16 cellular contexts compared by ENCODE assay signal in genomic region chr9:25472085-25472607, GRCh38.
DNase-seq lines count a peak whose midpoint lies in the region; ATAC-seq, FAIRE-seq and TF ChIP-seq lines count a peak whose summit lies in the region.
"Had no signal": no experiment of that assay in that cellular context is flagged by ENCODE, and none has a peak within 500 bp of the region (broad histone marks: within the 10 kb centered on the region; RNA-seq: fewer than 3 reads in every experiment).

No MANE protein-coding gene starts in this region.

- no peak overlapping the region for H3K4me3 ChIP-seq in bronchial epithelial cell (ENCODE audit: low read depth, low read length)
- no peak overlapping the region for H3K4me3 ChIP-seq in neuronal stem cell (ENCODE audit: low read length in 2 of 2)
- no peak overlapping the region for H3K4me3 ChIP-seq in upper lobe of right lung
- H3K4me3 ChIP-seq in CD8-positive, alpha-beta T cell (ENCODE audit: low read depth, low read length): no peak overlapping the region
- H3K4me3 ChIP-seq: GM23248 had no signal

- H3K27ac ChIP-seq in neuronal stem cell (replicated peaks; ENCODE audit: low read length) (no peak overlapping the region), upper lobe of right lung (no peak overlapping the region)
- H3K27ac ChIP-seq in CD8-positive, alpha-beta T cell (ENCODE audit: low read depth, low read length): no peak overlapping the region
- H3K27ac ChIP-seq: 22Rv1, GM23248, HL-60 had no signal

- no peak for FAIRE-seq in bronchial epithelial cell (lab: Jason Lieb, UNC)
- FAIRE-seq: H54 had no signal

- no peak overlapping the region for H2AFZ ChIP-seq in neuronal stem cell (ENCODE audit: low read length)
- H2AFZ ChIP-seq: GM23248 had no signal

- H3K9ac ChIP-seq in neuronal stem cell (ENCODE audit: low read depth, low read length, poor library complexity): no peak overlapping the region
- H3K9ac ChIP-seq: GM23248 had no signal

- no CpG with 5 or more reads among the region's 4 CpGs for WGBS in neuronal stem cell (ENCODE audit: extremely low coverage in 2 of 2, insufficient read length in 2 of 2, insufficient replicate concordance in 1 of 2), 2 donors

- H3K23ac ChIP-seq in neuronal stem cell (ENCODE audit: low read depth, low read length, poor library complexity): no peak overlapping the region

- no peaks in the 10 kb centered on the region for H3K9me3 ChIP-seq in neuronal stem cell (replicated peaks in 1 of 2; ENCODE audit: control insufficient read depth in 2 of 2, insufficient read depth in 1 of 2, low read depth in 1 of 2, low read length in 2 of 2)
- H3K9me3 ChIP-seq in upper lobe of right lung: peaks cover 2% of the 10 kb centered on the region
- no peaks in the 10 kb centered on the region for H3K9me3 ChIP-seq in CD8-positive, alpha-beta T cell (ENCODE audit: low read length)
- H3K9me3 ChIP-seq: Caco-2 had no signal

- H3K36me3 ChIP-seq in bronchial epithelial cell (ENCODE audit: control insufficient read depth, insufficient read depth, low read length): no peaks in the 10 kb centered on the region
- no peaks in the 10 kb centered on the region for H3K36me3 ChIP-seq in neuronal stem cell (replicated peaks in 1 of 2; ENCODE audit: control insufficient read depth in 2 of 2, insufficient read depth in 2 of 2, low read length in 2 of 2)
- no peaks in the 10 kb centered on the region for H3K36me3 ChIP-seq in upper lobe of right lung
- H3K36me3 ChIP-seq in CD8-positive, alpha-beta T cell (ENCODE audit: insufficient read depth, low read length): no peaks in the 10 kb centered on the region

- H3K4ac ChIP-seq in neuronal stem cell (ENCODE audit: low read length): no peak overlapping the region

- H3K4me1 ChIP-seq in neuronal stem cell (ENCODE audit: control insufficient read depth in 2 of 2, insufficient read depth in 1 of 2, low read depth in 1 of 2, low read length in 2 of 2): no peaks in the 10 kb centered on the region
- H3K4me1 ChIP-seq in upper lobe of right lung: no peaks in the 10 kb centered on the region
- no peaks in the 10 kb centered on the region for H3K4me1 ChIP-seq in CD8-positive, alpha-beta T cell (ENCODE audit: insufficient read depth, low read length)
- H3K4me1 ChIP-seq: Caco-2 had no signal

- intact Hi-C loops in upper lobe of right lung (cut with DNase I): no loop called here
- intact Hi-C loops in CD8-positive, alpha-beta T cell (cut with DNase I, micrococcal nuclease): loop anchor here in 1 of 2 experiments (10.0 kb wide), 1 partner anchor 1617 kb away; no protein-coding TSS in a partner anchor
- intact Hi-C loops in activated T-helper 1 cell treated with anti-CD3 and anti-CD28 coated beads, Interleukin-12 subunit alpha, Interleukin-12 subunit beta, Interleukin-2, Interleukin-4 antibody, amounts not matched to agents 30 ng/mL and 10 ng/mL and 1 ng/mL, durations not matched to agents 14 hours and 24 hours and 36 hours (cut with micrococcal nuclease): no loop called here

- H3K4me2 ChIP-seq in neuronal stem cell (ENCODE audit: insufficient read depth, low read length, poor library complexity, severe bottlenecking): no peak overlapping the region

- H3K27me3 Mint-ChIP-seq in CD8-positive, alpha-beta T cell (ENCODE audit: low read depth): no peaks in the 10 kb centered on the region
- no peaks in the 10 kb centered on the region for H3K27me3 Mint-ChIP-seq in activated T-helper 1 cell treated with anti-CD3 and anti-CD28 coated beads, Interleukin-12 subunit alpha, Interleukin-12 subunit beta, Interleukin-2, Interleukin-4 antibody, amounts not matched to agents 30 ng/mL and 10 ng/mL and 1 ng/mL, durations not matched to agents 14 hours and 24 hours and 36 hours (ENCODE audit: insufficient read depth)
- H3K27me3 Mint-ChIP-seq: CD8-positive, alpha-beta memory T cell had no signal

- DNase-seq in DMS53 (lab: John Stamatoyannopoulos, UW): peak; percentile 48
- no peak for DNase-seq in DMS53 treated with DMSO at 0.1 percent for 48 hours (lab: John Stamatoyannopoulos, UW; ENCODE audit: unreplicated experiment)
- DNase-seq in bronchial epithelial cell (ENCODE audit: low read depth): peak; percentile 18
- no peak for DNase-seq in neuronal stem cell (ENCODE audit: low spot score)
- DNase-seq in upper lobe of right lung: no peak
- no peak for DNase-seq in CD8-positive, alpha-beta T cell
- DNase-seq in activated T-helper 1 cell treated with anti-CD3 and anti-CD28 coated beads, Interleukin-12 subunit alpha, Interleukin-12 subunit beta, Interleukin-2, Interleukin-4 antibody, amounts not matched to agents 30 ng/mL and 10 ng/mL and 1 ng/mL, durations not matched to agents 14 hours and 24 hours and 36 hours (ENCODE audit: low spot score): no peak
- DNase-seq: Caco-2; CD8-positive, alpha-beta memory T cell; GM23248 had no signal

- no peak overlapping the region for H3K4me3 Mint-ChIP-seq in CD8-positive, alpha-beta T cell
- H3K4me3 Mint-ChIP-seq in activated T-helper 1 cell treated with anti-CD3 and anti-CD28 coated beads, Interleukin-12 subunit alpha, Interleukin-12 subunit beta, Interleukin-2, Interleukin-4 antibody, amounts not matched to agents 30 ng/mL and 10 ng/mL and 1 ng/mL, durations not matched to agents 14 hours and 24 hours and 36 hours: no peak overlapping the region
- H3K4me3 Mint-ChIP-seq: CD14-positive monocyte; CD8-positive, alpha-beta memory T cell had no signal

- no peaks in the 10 kb centered on the region for H3K36me3 Mint-ChIP-seq in CD8-positive, alpha-beta T cell
- H3K36me3 Mint-ChIP-seq in activated T-helper 1 cell treated with anti-CD3 and anti-CD28 coated beads, Interleukin-12 subunit alpha, Interleukin-12 subunit beta, Interleukin-2, Interleukin-4 antibody, amounts not matched to agents 30 ng/mL and 10 ng/mL and 1 ng/mL, durations not matched to agents 14 hours and 24 hours and 36 hours (ENCODE audit: low read depth): no peaks in the 10 kb centered on the region
- H3K36me3 Mint-ChIP-seq: CD14-positive monocyte; CD8-positive, alpha-beta memory T cell had no signal

- no peak for TF ChIP-seq CTCF in bronchial epithelial cell (IDR thresholded peaks at IDR 0.05; ENCODE audit: insufficient read depth, low read length, severe bottlenecking)
- TF ChIP-seq CTCF in upper lobe of right lung (IDR thresholded peaks at IDR 0.05): no peak
- no peak for TF ChIP-seq CTCF in CD8-positive, alpha-beta T cell (IDR thresholded peaks at IDR 0.05)

- H4K8ac ChIP-seq in neuronal stem cell (ENCODE audit: low read depth, low read length): no peak overlapping the region

- H2BK5ac ChIP-seq in neuronal stem cell (ENCODE audit: low read length): no peak overlapping the region

- no peaks in the 10 kb centered on the region for H3K79me1 ChIP-seq in neuronal stem cell (ENCODE audit: low read depth, low read length)

- H3K4me1 Mint-ChIP-seq in CD8-positive, alpha-beta T cell (ENCODE audit: low read depth): no peaks in the 10 kb centered on the region
- H3K4me1 Mint-ChIP-seq in activated T-helper 1 cell treated with anti-CD3 and anti-CD28 coated beads, Interleukin-12 subunit alpha, Interleukin-12 subunit beta, Interleukin-2, Interleukin-4 antibody, amounts not matched to agents 30 ng/mL and 10 ng/mL and 1 ng/mL, durations not matched to agents 14 hours and 24 hours and 36 hours (ENCODE audit: low read depth): no peaks in the 10 kb centered on the region
- H3K4me1 Mint-ChIP-seq: CD14-positive monocyte; CD8-positive, alpha-beta memory T cell had no signal

- H3K18ac ChIP-seq in neuronal stem cell (ENCODE audit: low read length): peak overlapping the region; percentile 7

- ATAC-seq in upper lobe of right lung (peak; percentile 31), HG03139 (IDR thresholded peaks at IDR 0.05; ENCODE audit: unreplicated experiment) (no peak)
- ATAC-seq in CD8-positive, alpha-beta T cell: no peak
- ATAC-seq: HCT116 had no signal

- no peak overlapping the region for H3K27ac Mint-ChIP-seq in CD8-positive, alpha-beta T cell
- H3K27ac Mint-ChIP-seq in activated T-helper 1 cell treated with anti-CD3 and anti-CD28 coated beads, Interleukin-12 subunit alpha, Interleukin-12 subunit beta, Interleukin-2, Interleukin-4 antibody, amounts not matched to agents 30 ng/mL and 10 ng/mL and 1 ng/mL, durations not matched to agents 14 hours and 24 hours and 36 hours: no peak overlapping the region
- H3K27ac Mint-ChIP-seq: CD14-positive monocyte; CD8-positive, alpha-beta memory T cell had no signal

- no peak overlapping the region for H4K91ac ChIP-seq in neuronal stem cell (ENCODE audit: low read depth, low read length, poor library complexity)

- H2BK15ac ChIP-seq in neuronal stem cell (ENCODE audit: low read length): no peak overlapping the region

- no peak overlapping the region for H2AK5ac ChIP-seq in neuronal stem cell (ENCODE audit: low read depth, low read length)

- H3K14ac ChIP-seq in neuronal stem cell (ENCODE audit: low read length): no peak overlapping the region

- H2BK12ac ChIP-seq in neuronal stem cell (ENCODE audit: low read length): no peak overlapping the region

- CTCF ChIA-PET in CD8-positive, alpha-beta T cell (lab: Charles Lee): no interaction called here

- peaks cover 46% of the 10 kb centered on the region for H3K9me3 Mint-ChIP-seq in CD8-positive, alpha-beta T cell
- peaks cover 51% of the 10 kb centered on the region for H3K9me3 Mint-ChIP-seq in activated T-helper 1 cell treated with anti-CD3 and anti-CD28 coated beads, Interleukin-12 subunit alpha, Interleukin-12 subunit beta, Interleukin-2, Interleukin-4 antibody, amounts not matched to agents 30 ng/mL and 10 ng/mL and 1 ng/mL, durations not matched to agents 14 hours and 24 hours and 36 hours

- no peak overlapping the region for H2BK120ac ChIP-seq in neuronal stem cell (ENCODE audit: low read depth, low read length)

- POLR2A ChIA-PET in CD8-positive, alpha-beta T cell (lab: Charles Lee): no interaction called here

- H3K27me3 ChIP-seq in bronchial epithelial cell (ENCODE audit: control insufficient read depth, insufficient read depth, low read length) (no peaks in the 10 kb centered on the region), neuronal stem cell (ENCODE audit: control insufficient read depth in 3 of 3, insufficient read depth in 3 of 3, low read depth in 1 of 3, low read length in 3 of 3) (no peaks in the 10 kb centered on the region), upper lobe of right lung (no peaks in the 10 kb centered on the region)
- H3K27me3 ChIP-seq in CD8-positive, alpha-beta T cell (ENCODE audit: insufficient read depth, low read length): no peaks in the 10 kb centered on the region

Comparison
In these comparisons a context has a peak if more than half of its experiments do, and no peak if none do; other contexts are left out.
1. DNase-seq: peak in DMS53 (single experiment) and bronchial epithelial cell (single experiment); none in DMS53 treated with DMSO at 0.1 percent for 48 hours (single experiment), neuronal stem cell (single experiment), upper lobe of right lung (single experiment), CD8-positive, alpha-beta T cell (0 of 7) and activated T-helper 1 cell treated with anti-CD3 and anti-CD28 coated beads, Interleukin-12 subunit alpha, Interleukin-12 subunit beta, Interleukin-2, Interleukin-4 antibody, amounts not matched to agents 30 ng/mL and 10 ng/mL and 1 ng/mL, durations not matched to agents 14 hours and 24 hours and 36 hours (single experiment).